ENCODE assay signal across 11 cellular contexts in genomic region chr1:89363196-89363595, GRCh38. TPM values are rescaled to one million over a fixed set of nuclear protein-coding genes. Genes with fewer than 3 reads are reported as not detected.
DNase-seq lines count a peak whose midpoint lies in the region; ATAC-seq and TF ChIP-seq lines count a peak whose summit lies in the region.
"Had no signal": no experiment of that assay in that cellular context is flagged by ENCODE, and none has a peak within 500 bp of the region (broad histone marks: within the 10 kb centered on the region; RNA-seq: fewer than 3 reads in every experiment).

No MANE protein-coding gene starts in this region.

- ATAC-seq in HG02798 (IDR thresholded peaks at IDR 0.05; ENCODE audit: poor library complexity, unreplicated experiment): peak; percentile 82
- no peak for ATAC-seq in T-helper 17 cell
- peak; percentile 71 for ATAC-seq in stimulated activated memory B cell treated with anti-CD40 and anti-IgM and Interleukin-4, amounts not matched to agents 10 μg/mL and 1 μg/mL and 100 μg/mL, for 72 hours
- ATAC-seq in omental fat pad (ENCODE audit: low FRiP score): no peak

- H3K27ac ChIP-seq in caudate nucleus (ENCODE audit: low read depth, low read length): no peak overlapping the region

- H3K4me1 Mint-ChIP-seq in activated T-cell treated with anti-CD3 and anti-CD28 coated beads, Interleukin-2, amount 50 U/mL, for 24 hours (ENCODE audit: low read depth): peaks cover 28% of the 10 kb centered on the region
- H3K4me1 Mint-ChIP-seq in T-helper 17 cell: peaks cover 14% of the 10 kb centered on the region
- peaks cover 11% of the 10 kb centered on the region for H3K4me1 Mint-ChIP-seq in stimulated activated memory B cell treated with anti-CD40 and anti-IgM and Interleukin-4, amounts not matched to agents 10 μg/mL and 1 μg/mL and 100 μg/mL, for 72 hours

- no peak for TF ChIP-seq CTCF in omental fat pad (IDR thresholded peaks at IDR 0.05)

- H3K9me3 Mint-ChIP-seq in activated T-cell treated with anti-CD3 and anti-CD28 coated beads, Interleukin-2, amount 50 U/mL, for 24 hours: no peaks in the 10 kb centered on the region
- H3K9me3 Mint-ChIP-seq in stimulated activated memory B cell treated with anti-CD40 and anti-IgM and Interleukin-4, amounts not matched to agents 10 μg/mL and 1 μg/mL and 100 μg/mL, for 72 hours: no peaks in the 10 kb centered on the region

- peak overlapping the region; percentile 58 for H3K4me3 Mint-ChIP-seq in activated T-cell treated with anti-CD3 and anti-CD28 coated beads, Interleukin-2, amount 50 U/mL, for 24 hours
- no peak overlapping the region for H3K4me3 Mint-ChIP-seq in T-helper 17 cell
- H3K4me3 Mint-ChIP-seq in stimulated activated memory B cell treated with anti-CD40 and anti-IgM and Interleukin-4, amounts not matched to agents 10 μg/mL and 1 μg/mL and 100 μg/mL, for 72 hours: no peak overlapping the region

- H3K9me3 ChIP-seq in T-helper 17 cell (ENCODE audit: control insufficient read depth, low read length, poor library complexity, severe bottlenecking): no peaks in the 10 kb centered on the region
- H3K9me3 ChIP-seq: upper lobe of left lung had no signal

- H3K27me3 Mint-ChIP-seq in activated T-cell treated with anti-CD3 and anti-CD28 coated beads, Interleukin-2, amount 50 U/mL, for 24 hours: no peaks in the 10 kb centered on the region
- H3K27me3 Mint-ChIP-seq in T-helper 17 cell: no peaks in the 10 kb centered on the region
- H3K27me3 Mint-ChIP-seq in stimulated activated memory B cell treated with anti-CD40 and anti-IgM and Interleukin-4, amounts not matched to agents 10 μg/mL and 1 μg/mL and 100 μg/mL, for 72 hours: no peaks in the 10 kb centered on the region

- H3K36me3 Mint-ChIP-seq in activated T-cell treated with anti-CD3 and anti-CD28 coated beads, Interleukin-2, amount 50 U/mL, for 24 hours (ENCODE audit: low read depth): no peaks in the 10 kb centered on the region
- H3K36me3 Mint-ChIP-seq in T-helper 17 cell (ENCODE audit: low read depth): peaks cover 2% of the 10 kb centered on the region
- no peaks in the 10 kb centered on the region for H3K36me3 Mint-ChIP-seq in stimulated activated memory B cell treated with anti-CD40 and anti-IgM and Interleukin-4, amounts not matched to agents 10 μg/mL and 1 μg/mL and 100 μg/mL, for 72 hours

- DNase-seq in activated T-cell treated with anti-CD3 and anti-CD28 coated beads, Interleukin-2, amount 50 U/mL, for 24 hours: no peak
- DNase-seq in activated T-cell treated with anti-CD3 and anti-CD28 coated beads, Interleukin-2, amount 50 U/mL, for 1 hour: no peak
- DNase-seq in T-helper 17 cell (no peak), omental fat pad (ENCODE audit: low spot score) (no peak), caudate nucleus (lab: John Stamatoyannopoulos, UW) (no peak)
- DNase-seq in central memory CD4-positive, alpha-beta T cell: no peak
- DNase-seq: C1 segment of cervical spinal cord, NCI-H2029 treated with DMSO at 0.1 percent for 48 hours, upper lobe of left lung had no signal

- H3K27ac Mint-ChIP-seq in activated T-cell treated with anti-CD3 and anti-CD28 coated beads, Interleukin-2, amount 50 U/mL, for 24 hours: peak overlapping the region; percentile 89
- H3K27ac Mint-ChIP-seq in T-helper 17 cell: peak overlapping the region; percentile 16
- no peak overlapping the region for H3K27ac Mint-ChIP-seq in stimulated activated memory B cell treated with anti-CD40 and anti-IgM and Interleukin-4, amounts not matched to agents 10 μg/mL and 1 μg/mL and 100 μg/mL, for 72 hours

RNA-seq across cellular contexts. Expression of gene GBP6, which starts 0.7 kb away (rescaled TPM):
- under 1 TPM; 0.17 to 0.23 TPM for total RNA-seq in T-helper 17 cell
- total RNA-seq in omental fat pad: not detected

Comparison
In these comparisons a context has a peak if more than half of its experiments do, and no peak if none do; other contexts are left out.
1. ATAC-seq: peak in HG02798 (single experiment) and stimulated activated memory B cell treated with anti-CD40 and anti-IgM and Interleukin-4, amounts not matched to agents 10 μg/mL and 1 μg/mL and 100 μg/mL, for 72 hours (single experiment); none in T-helper 17 cell (single experiment) and omental fat pad (single experiment).